Comparison of ENCODE assay signal across 12 cellular contexts in the genomic region with DNA sequence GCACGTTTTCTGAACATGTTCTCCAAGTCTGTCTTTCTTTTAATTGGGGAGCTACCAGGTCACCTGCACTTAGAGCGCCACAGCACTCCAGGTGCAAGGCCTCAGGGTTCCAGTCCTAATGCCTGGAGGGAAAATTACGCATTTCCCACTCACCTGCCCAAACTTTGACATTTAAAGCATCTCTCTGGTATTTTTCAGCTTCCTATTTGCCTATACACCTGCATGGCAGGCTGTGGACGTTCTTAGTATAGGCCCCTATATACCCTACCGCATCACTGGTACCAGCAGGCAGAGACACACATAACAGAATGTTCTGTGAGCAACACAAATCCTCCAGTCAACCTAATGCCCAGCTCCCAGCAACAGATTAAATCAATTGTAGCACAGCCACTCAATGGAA.
DNase-seq lines count a peak whose midpoint lies in the region; ATAC-seq and TF ChIP-seq lines count a peak whose summit lies in the region.
"Had no signal": no experiment of that assay in that cellular context is flagged by ENCODE, and none has a peak within 500 bp of the region (broad histone marks: within the 10 kb centered on the region; RNA-seq: fewer than 3 reads in every experiment).

No MANE protein-coding gene starts in this region.

- peak overlapping the region; percentile 26 for H3K4me3 Mint-ChIP-seq in activated naive CD8-positive, alpha-beta T cell treated with anti-CD3 and anti-CD28 coated beads, Interleukin-2, amount 10 ng/mL, durations not matched to agents 7 days and 5 days

- no peaks in the 10 kb centered on the region for H3K36me3 ChIP-seq in MG63
- no peaks in the 10 kb centered on the region for H3K36me3 ChIP-seq in neural cell (ENCODE audit: insufficient read depth, low read length)
- no peaks in the 10 kb centered on the region for H3K36me3 ChIP-seq in ovary
- H3K36me3 ChIP-seq: sigmoid colon had no signal

- H3K4me3 ChIP-seq in MG63: peak overlapping the region; percentile 94
- H3K4me3 ChIP-seq in neural cell (ENCODE audit: low read length): peak overlapping the region; percentile 71
- no peak overlapping the region for H3K4me3 ChIP-seq in ovary

- H3K9me2 ChIP-seq in neural cell (ENCODE audit: insufficient read depth, low read length): no peaks in the 10 kb centered on the region

- peak overlapping the region; percentile 72 for H3K4me2 ChIP-seq in neural cell (ENCODE audit: low read length)

- intact Hi-C loops in ovary (cut with DNase I): loop anchor here in 1 of 4 donors (10.0 kb wide), 1 partner anchor 360 kb away; a partner anchor contains a TSS

- TF ChIP-seq EP300 in neural cell (conservative IDR thresholded peaks at IDR 0.05; ENCODE audit: poor library complexity, severe bottlenecking) (no peak), ovary (IDR thresholded peaks at IDR 0.05) (no peak)

- peak overlapping the region; percentile 66 for H3K9ac ChIP-seq in neural cell (ENCODE audit: low read length)

- 75% methylated on average over 5 of the region's 5 CpGs for whole genome bisulfite sequencing in ovary, 3 donors

- TF ChIP-seq CTCF in neural cell (IDR thresholded peaks at IDR 0.05; ENCODE audit: poor library complexity, severe bottlenecking): no peak
- no peak for TF ChIP-seq CTCF in ovary (IDR thresholded peaks at IDR 0.05)

- H3K27ac Mint-ChIP-seq in activated naive CD8-positive, alpha-beta T cell treated with anti-CD3 and anti-CD28 coated beads, Interleukin-2, amount 10 ng/mL, durations not matched to agents 7 days and 5 days: no peak overlapping the region

- TF ChIP-seq POLR2A in ovary (IDR thresholded peaks at IDR 0.05): no peak

- peaks cover 4% of the 10 kb centered on the region for H3K4me1 ChIP-seq in ovary (ENCODE audit: insufficient read depth)

- H3K27me3 Mint-ChIP-seq in activated naive CD8-positive, alpha-beta T cell treated with anti-CD3 and anti-CD28 coated beads, Interleukin-2, amount 10 ng/mL, durations not matched to agents 7 days and 5 days: peaks cover under 1% of the 10 kb centered on the region

- no peaks in the 10 kb centered on the region for H3K79me2 ChIP-seq in neural cell (replicated peaks; ENCODE audit: insufficient read depth, low read length)

- TF ChIP-seq RAD21 in neural cell (conservative IDR thresholded peaks at IDR 0.05): no peak

- no peak overlapping the region for H3K27ac ChIP-seq in neural cell (ENCODE audit: low read length)
- no peak overlapping the region for H3K27ac ChIP-seq in ovary

- H3K27me3 ChIP-seq in MG63 (no peaks in the 10 kb centered on the region), neural cell (ENCODE audit: insufficient read depth, low read depth, low read length) (no peaks in the 10 kb centered on the region), ovary (no peaks in the 10 kb centered on the region)
- H3K27me3 ChIP-seq: sigmoid colon had no signal

- H2AFZ ChIP-seq in neural cell (ENCODE audit: low read depth, low read length): no peak overlapping the region

- peak; percentile 13 for DNase-seq in DMS53 (lab: John Stamatoyannopoulos, UW)
- no peak for DNase-seq in DMS53 treated with DMSO at 0.1 percent for 48 hours (lab: John Stamatoyannopoulos, UW; ENCODE audit: unreplicated experiment)
- DNase-seq in MG63: no peak
- no peak for DNase-seq in activated naive CD8-positive, alpha-beta T cell treated with anti-CD3 and anti-CD28 coated beads, Interleukin-2, amount 10 ng/mL, durations not matched to agents 7 days and 5 days
- DNase-seq in anterior cingulate cortex (lab: John Stamatoyannopoulos, UW): no peak
- DNase-seq in ovary: no peak
- no peak for DNase-seq in left lobe of liver (ENCODE audit: low spot score)
- DNase-seq: activated naive CD4-positive, alpha-beta T cell; kidney glomerular epithelial cell; NCI-H446; sigmoid colon had no signal

- peaks cover 7% of the 10 kb centered on the region for H3K4me1 Mint-ChIP-seq in activated naive CD8-positive, alpha-beta T cell treated with anti-CD3 and anti-CD28 coated beads, Interleukin-2, amount 10 ng/mL, durations not matched to agents 7 days and 5 days

- H3K9me3 Mint-ChIP-seq in activated naive CD8-positive, alpha-beta T cell treated with anti-CD3 and anti-CD28 coated beads, Interleukin-2, amount 10 ng/mL, durations not matched to agents 7 days and 5 days: peaks cover 4% of the 10 kb centered on the region

- H3K9me3 ChIP-seq in MG63: peaks cover 8% of the 10 kb centered on the region
- no peaks in the 10 kb centered on the region for H3K9me3 ChIP-seq in neural cell (ENCODE audit: low read length)
- no peaks in the 10 kb centered on the region for H3K9me3 ChIP-seq in ovary

- H3F3A ChIP-seq in neural cell (ENCODE audit: insufficient read depth, low read length, poor library complexity, severe bottlenecking): peaks cover 7% of the 10 kb centered on the region

- no peaks in the 10 kb centered on the region for H4K20me1 ChIP-seq in neural cell (ENCODE audit: insufficient read depth)

- no peak for ATAC-seq in activated naive CD8-positive, alpha-beta T cell treated with anti-CD3 and anti-CD28 coated beads, Interleukin-2, amount 10 ng/mL, durations not matched to agents 7 days and 5 days (ENCODE audit: low read depth)
- no peak for ATAC-seq in left lobe of liver

- POLR2A ChIA-PET in activated naive CD8-positive, alpha-beta T cell treated with anti-CD3 and anti-CD28 coated beads, Interleukin-2, amount 10 ng/mL, durations not matched to agents 7 days and 5 days (lab: Charles Lee): interaction anchor here (1.4 kb wide), 1 partner anchor 26 kb away, joined by 5 read pairs; no protein-coding TSS in a partner anchor

- peaks cover 3% of the 10 kb centered on the region for H3K36me3 Mint-ChIP-seq in activated naive CD8-positive, alpha-beta T cell treated with anti-CD3 and anti-CD28 coated beads, Interleukin-2, amount 10 ng/mL, durations not matched to agents 7 days and 5 days

TF ChIP-seq in neural cell, 6 proteins besides CTCF, POLR2A, EP300 and RAD21:
- TF ChIP-seq TAF1 (IDR thresholded peaks at IDR 0.05; ENCODE audit: low read depth) (no peak), EZH2 (IDR thresholded peaks at IDR 0.05; ENCODE audit: borderline replicate concordance, insufficient read depth, low read length, poor library complexity, severe bottlenecking) (no peak), SMC3 (conservative IDR thresholded peaks at IDR 0.05; ENCODE audit: poor library complexity) (no peak), MXI1 (conservative IDR thresholded peaks at IDR 0.05; ENCODE audit: poor library complexity, severe bottlenecking) (no peak), POLR2AphosphoS5 (IDR thresholded peaks at IDR 0.05) (no peak)
- TF ChIP-seq, protein P1, sequence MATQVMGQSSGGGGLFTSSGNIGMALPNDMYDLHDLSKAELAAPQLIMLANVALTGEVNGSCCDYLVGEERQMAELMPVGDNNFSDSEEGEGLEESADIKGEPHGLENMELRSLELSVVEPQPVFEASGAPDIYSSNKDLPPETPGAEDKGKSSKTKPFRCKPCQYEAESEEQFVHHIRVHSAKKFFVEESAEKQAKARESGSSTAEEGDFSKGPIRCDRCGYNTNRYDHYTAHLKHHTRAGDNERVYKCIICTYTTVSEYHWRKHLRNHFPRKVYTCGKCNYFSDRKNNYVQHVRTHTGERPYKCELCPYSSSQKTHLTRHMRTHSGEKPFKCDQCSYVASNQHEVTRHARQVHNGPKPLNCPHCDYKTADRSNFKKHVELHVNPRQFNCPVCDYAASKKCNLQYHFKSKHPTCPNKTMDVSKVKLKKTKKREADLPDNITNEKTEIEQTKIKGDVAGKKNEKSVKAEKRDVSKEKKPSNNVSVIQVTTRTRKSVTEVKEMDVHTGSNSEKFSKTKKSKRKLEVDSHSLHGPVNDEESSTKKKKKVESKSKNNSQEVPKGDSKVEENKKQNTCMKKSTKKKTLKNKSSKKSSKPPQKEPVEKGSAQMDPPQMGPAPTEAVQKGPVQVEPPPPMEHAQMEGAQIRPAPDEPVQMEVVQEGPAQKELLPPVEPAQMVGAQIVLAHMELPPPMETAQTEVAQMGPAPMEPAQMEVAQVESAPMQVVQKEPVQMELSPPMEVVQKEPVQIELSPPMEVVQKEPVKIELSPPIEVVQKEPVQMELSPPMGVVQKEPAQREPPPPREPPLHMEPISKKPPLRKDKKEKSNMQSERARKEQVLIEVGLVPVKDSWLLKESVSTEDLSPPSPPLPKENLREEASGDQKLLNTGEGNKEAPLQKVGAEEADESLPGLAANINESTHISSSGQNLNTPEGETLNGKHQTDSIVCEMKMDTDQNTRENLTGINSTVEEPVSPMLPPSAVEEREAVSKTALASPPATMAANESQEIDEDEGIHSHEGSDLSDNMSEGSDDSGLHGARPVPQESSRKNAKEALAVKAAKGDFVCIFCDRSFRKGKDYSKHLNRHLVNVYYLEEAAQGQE (IDR thresholded peaks at IDR 0.05; ENCODE audit: borderline replicate concordance): no peak
